30 cellular contexts compared by ENCODE assay signal in the genomic region with DNA sequence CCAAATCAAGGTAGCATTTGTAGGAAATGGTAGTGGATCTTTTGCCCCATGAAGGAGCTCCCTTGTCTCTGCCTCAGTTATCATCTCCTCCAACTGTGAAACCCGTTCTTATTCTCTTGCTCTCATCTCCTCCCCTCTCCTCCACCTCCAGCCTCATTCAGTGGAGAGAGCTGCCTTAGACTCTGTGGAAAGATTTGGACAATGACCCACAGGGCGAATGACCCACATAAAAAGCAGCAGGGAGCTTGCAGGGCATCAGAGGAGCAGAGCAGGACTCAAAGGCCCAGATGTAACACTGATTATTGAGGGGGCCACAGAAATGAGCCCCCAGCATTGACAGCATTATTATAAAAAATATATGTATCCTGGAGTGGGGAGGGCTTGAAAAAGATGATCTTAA.
"Had no signal": no experiment of that assay in that cellular context is flagged by ENCODE, and none has a peak within 500 bp of the region (broad histone marks: within the 10 kb centered on the region; RNA-seq: fewer than 3 reads in every experiment).

No MANE protein-coding gene starts in this region.

- H3K36me3 Mint-ChIP-seq: activated naive CD4-positive, alpha-beta T cell treated with anti-CD3 and anti-CD28 coated beads, Interleukin-2, amount 10 ng/mL, durations not matched to agents 7 days and 5 days; activated naive CD4-positive, alpha-beta T cell treated with anti-CD3 and anti-CD28 coated beads, Interleukin-2, amount 50 U/mL, for 72 hours; T-cell had no signal

- DNase-seq: activated B cell treated with CpG ODN at 0.5 μM for 24 hours; activated CD4-positive, alpha-beta T cell treated with anti-CD3 and anti-CD28 coated beads for 48 hours; activated CD4-positive, alpha-beta T cell treated with anti-CD3 and anti-CD28 coated beads, Interleukin-2, amount 50 U/mL, for 1 hour; activated CD4-positive, alpha-beta T cell treated with anti-CD3 and anti-CD28 coated beads, Interleukin-2, amount 50 U/mL, for 48 hours; activated CD8-positive, alpha-beta memory T cell treated with anti-CD3 and anti-CD28 coated beads for 24 hours; activated CD8-positive, alpha-beta T cell treated with anti-CD3 and anti-CD28 coated beads for 36 hours; activated gamma-delta T cell; activated naive CD4-positive, alpha-beta T cell; activated naive CD4-positive, alpha-beta T cell treated with anti-CD3 and anti-CD28 coated beads, Interleukin-2, amount 10 ng/mL, durations not matched to agents 7 days and 5 days; activated naive CD8-positive, alpha-beta T cell treated with anti-CD3 and anti-CD28 coated beads, Interleukin-2, amount 10 ng/mL, durations not matched to agents 7 days and 5 days; activated T-cell treated with anti-CD3 and anti-CD28 coated beads, Interleukin-2, amount 50 U/mL, for 48 hours; body of pancreas; caudate nucleus; cerebellar nuclear complex; effector memory CD4-positive, alpha-beta T cell; endodermal cell; erythroblast; foreskin keratinocyte; gastrocnemius medialis; glutamatergic neuron; heart left ventricle; T-cell; T1000; WERI-Rb-1 had no signal

- H3K27ac Mint-ChIP-seq: activated B cell treated with CpG ODN at 0.5 μM for 24 hours; activated CD8-positive, alpha-beta T cell treated with anti-CD3 and anti-CD28 coated beads for 36 hours; activated naive CD4-positive, alpha-beta T cell treated with anti-CD3 and anti-CD28 coated beads, Interleukin-2, amount 10 ng/mL, durations not matched to agents 7 days and 5 days; activated naive CD4-positive, alpha-beta T cell treated with anti-CD3 and anti-CD28 coated beads, Interleukin-2, amount 50 U/mL, for 72 hours; activated naive CD8-positive, alpha-beta T cell treated with anti-CD3 and anti-CD28 coated beads, Interleukin-2, amount 10 ng/mL, durations not matched to agents 7 days and 5 days; dendritic cell treated with granulocyte-macrophage colony-stimulating factor and Interleukin-4, amounts not matched to agents 40 ng/mL and 50 ng/mL, for 4 days; endodermal cell; T-cell; T-helper 1 cell treated with Interleukin-12 subunit alpha and Interleukin-12 subunit beta and Interleukin-4 antibody, amounts not matched to agents 30 μg/mL and 1 μg/mL, for 36 hours; T-helper 2 cell treated with Interferon-gamma antibody and Interleukin-4, amounts not matched to agents 5 μg/mL and 100 μg/mL, for 36 hours had no signal

- H3K9me3 ChIP-seq: body of pancreas, esophagus muscularis mucosa, gastrocnemius medialis had no signal

- H3K4me1 Mint-ChIP-seq: activated naive CD4-positive, alpha-beta T cell treated with anti-CD3 and anti-CD28 coated beads, Interleukin-2, amount 10 ng/mL, durations not matched to agents 7 days and 5 days; endodermal cell had no signal

- H3K27me3 Mint-ChIP-seq: activated B cell treated with CpG ODN at 0.5 μM for 24 hours; activated CD8-positive, alpha-beta T cell treated with anti-CD3 and anti-CD28 coated beads for 36 hours; activated naive CD4-positive, alpha-beta T cell treated with anti-CD3 and anti-CD28 coated beads, Interleukin-2, amount 10 ng/mL, durations not matched to agents 7 days and 5 days; activated naive CD8-positive, alpha-beta T cell treated with anti-CD3 and anti-CD28 coated beads, Interleukin-2, amount 10 ng/mL, durations not matched to agents 7 days and 5 days; dendritic cell treated with granulocyte-macrophage colony-stimulating factor and Interleukin-4, amounts not matched to agents 40 ng/mL and 50 ng/mL, for 4 days; T-cell had no signal

- H3K4me3 Mint-ChIP-seq: activated B cell treated with CpG ODN at 0.5 μM for 24 hours; activated CD8-positive, alpha-beta T cell treated with anti-CD3 and anti-CD28 coated beads for 36 hours; activated naive CD4-positive, alpha-beta T cell treated with anti-CD3 and anti-CD28 coated beads, Interleukin-2, amount 10 ng/mL, durations not matched to agents 7 days and 5 days; activated naive CD8-positive, alpha-beta T cell treated with anti-CD3 and anti-CD28 coated beads, Interleukin-2, amount 10 ng/mL, durations not matched to agents 7 days and 5 days; dendritic cell treated with granulocyte-macrophage colony-stimulating factor and Interleukin-4, amounts not matched to agents 40 ng/mL and 50 ng/mL, for 4 days; endodermal cell; T-cell; T-helper 1 cell treated with Interleukin-12 subunit alpha and Interleukin-12 subunit beta and Interleukin-4 antibody, amounts not matched to agents 30 μg/mL and 1 μg/mL, for 36 hours; T-helper 2 cell treated with Interferon-gamma antibody and Interleukin-4, amounts not matched to agents 5 μg/mL and 100 μg/mL, for 36 hours had no signal

- ATAC-seq: activated CD4-positive, CD25-positive, alpha-beta regulatory T cell treated with anti-CD3 and anti-CD28 coated beads, Interleukin-2, amount 50 U/mL, for 24 hours; activated CD8-positive, alpha-beta T cell treated with anti-CD3 and anti-CD28 coated beads for 36 hours; activated naive CD4-positive, alpha-beta T cell treated with anti-CD3 and anti-CD28 coated beads, Interleukin-2, amount 50 U/mL, for 72 hours; body of pancreas; foreskin keratinocyte; gastrocnemius medialis; heart left ventricle; T-cell had no signal

- H3K9me3 Mint-ChIP-seq: activated B cell treated with CpG ODN at 0.5 μM for 24 hours; activated CD8-positive, alpha-beta T cell treated with anti-CD3 and anti-CD28 coated beads for 36 hours; activated naive CD4-positive, alpha-beta T cell treated with anti-CD3 and anti-CD28 coated beads, Interleukin-2, amount 50 U/mL, for 72 hours; dendritic cell treated with granulocyte-macrophage colony-stimulating factor and Interleukin-4, amounts not matched to agents 40 ng/mL and 50 ng/mL, for 4 days; endodermal cell had no signal
